Comparison of ENCODE assay signal across 32 cellular contexts in genomic region chr19:38218204-38218603, GRCh38. TPM values are rescaled to one million over a fixed set of nuclear protein-coding genes. Genes with fewer than 3 reads are reported as not detected.
"Had no signal": no experiment of that assay in that cellular context is flagged by ENCODE, and none has a peak within 500 bp of the region (broad histone marks: within the 10 kb centered on the region; RNA-seq: fewer than 3 reads in every experiment).

No MANE protein-coding gene starts in this region.

- H3K27me3 ChIP-seq: ovary, thyroid gland had no signal

- H2AFZ ChIP-seq: neural progenitor cell, parathyroid adenoma had no signal

- H3K9me3 Mint-ChIP-seq: nephron; neural progenitor cell; stimulated activated naive CD8-positive, alpha-beta T cell treated with anti-CD3 and anti-CD28 coated beads, Interleukin-15, Interleukin-2, amounts not matched to agents 100 ng/mL and 50 ng/mL, for 24 hours had no signal

- H3K9ac ChIP-seq: neural progenitor cell, parathyroid adenoma had no signal

- DNase-seq: naive thymus-derived CD4-positive, alpha-beta T cell; natural killer cell; occipital lobe; ovary; psoas muscle; right cardiac atrium; spleen; stimulated activated CD4-positive, alpha-beta T cell treated with anti-CD3 and anti-CD28 coated beads, Interleukin-12 subunit alpha, Interleukin-12 subunit beta, amount 100 ng/mL, for 4 hours; stimulated activated CD4-positive, alpha-beta T cell treated with anti-CD3 and anti-CD28 coated beads, Interleukin-1b, Interleukin-23, amount 100 ng/mL, for 48 hours; stimulated activated CD4-positive, alpha-beta T cell treated with anti-CD3 and anti-CD28 coated beads, Interleukin-4, amount 100 ng/mL, for 1 hour; stimulated activated CD4-positive, alpha-beta T cell treated with anti-CD3 and anti-CD28 coated beads, Interleukin-4, amount 100 ng/mL, for 4 hours; stimulated activated CD8-positive, alpha-beta memory T cell treated with anti-CD3 and anti-CD28 coated beads, Interleukin-4, amount 100 ng/mL, for 48 hours; stimulated activated naive B cell treated with anti-CD40 and anti-IgM and Interleukin-4, amounts not matched to agents 10 μg/mL and 1 μg/mL and 100 μg/mL, for 72 hours; stimulated activated naive CD4-positive, alpha-beta T cell treated with Interleukin-2 at 50 U/mL for 16 hours; stomach; thyroid gland; trophoblast cell; upper lobe of left lung had no signal

- H3K4me2 ChIP-seq: neural progenitor cell, smooth muscle cell had no signal

- H3K4me3 ChIP-seq: neural progenitor cell, ovary, psoas muscle, skin epidermis, smooth muscle cell, spleen, stomach, thoracic aorta, thyroid gland, tibial nerve, upper lobe of left lung, vagina had no signal

- FAIRE-seq: urothelium cell line had no signal

- H3K9me3 ChIP-seq: ovary, psoas muscle, spleen, stomach, thoracic aorta, thyroid gland, tibial nerve, upper lobe of left lung, vagina had no signal

- H3K27ac Mint-ChIP-seq: natural killer cell; nephron; stimulated activated naive B cell treated with anti-CD40 and anti-IgM and Interleukin-4, amounts not matched to agents 10 μg/mL and 1 μg/mL and 100 μg/mL, for 72 hours; stimulated activated naive CD8-positive, alpha-beta T cell treated with anti-CD3 and anti-CD28 coated beads, Interleukin-15, Interleukin-2, amounts not matched to agents 100 ng/mL and 50 ng/mL, for 24 hours had no signal

- H3K36me3 ChIP-seq: neural progenitor cell, ovary, spleen, stomach, thoracic aorta, thyroid gland, tibial nerve, upper lobe of left lung, vagina had no signal

- H3K36me3 Mint-ChIP-seq: natural killer cell had no signal

- H3K4me3 Mint-ChIP-seq: naive thymus-derived CD4-positive, alpha-beta T cell; natural killer cell; nephron; neural progenitor cell; stimulated activated naive B cell treated with anti-CD40 and anti-IgM and Interleukin-4, amounts not matched to agents 10 μg/mL and 1 μg/mL and 100 μg/mL, for 72 hours; stimulated activated naive CD8-positive, alpha-beta T cell treated with anti-CD3 and anti-CD28 coated beads, Interleukin-15, Interleukin-2, amounts not matched to agents 100 ng/mL and 50 ng/mL, for 24 hours had no signal

- H3K4me1 ChIP-seq: neural progenitor cell, psoas muscle, stomach, thyroid gland, tibial nerve, vagina had no signal

- ATAC-seq: naive thymus-derived CD4-positive, alpha-beta T cell; natural killer cell; psoas muscle; right cardiac atrium; sciatic nerve; stimulated activated naive B cell treated with anti-CD40 and anti-IgM and Interleukin-4, amounts not matched to agents 10 μg/mL and 1 μg/mL and 100 μg/mL, for 72 hours had no signal

- H3K79me2 ChIP-seq: parathyroid adenoma had no signal

- H3K27ac ChIP-seq: neural progenitor cell, ovary, parathyroid adenoma, psoas muscle, skin epidermis, spleen, stomach, thoracic aorta, thyroid gland, tibial nerve, upper lobe of left lung, vagina had no signal

RNA-seq across cellular contexts. Expression of gene DPF1, which starts 5.8 kb away (rescaled TPM):
- total RNA-seq: natural killer cell, psoas muscle, sciatic nerve, spleen, stomach, subcutaneous adipose tissue, thyroid gland, tibial nerve, ureter, vagina had no signal
- polyA plus RNA-seq: naive thymus-derived CD4-positive, alpha-beta T cell had no signal

RNA-seq across cellular contexts. Expression of gene PPP1R14A, which starts 38.0 kb away (rescaled TPM):
- polyA plus RNA-seq: naive thymus-derived CD4-positive, alpha-beta T cell; neural cell had no signal
